In the genomic region with DNA sequence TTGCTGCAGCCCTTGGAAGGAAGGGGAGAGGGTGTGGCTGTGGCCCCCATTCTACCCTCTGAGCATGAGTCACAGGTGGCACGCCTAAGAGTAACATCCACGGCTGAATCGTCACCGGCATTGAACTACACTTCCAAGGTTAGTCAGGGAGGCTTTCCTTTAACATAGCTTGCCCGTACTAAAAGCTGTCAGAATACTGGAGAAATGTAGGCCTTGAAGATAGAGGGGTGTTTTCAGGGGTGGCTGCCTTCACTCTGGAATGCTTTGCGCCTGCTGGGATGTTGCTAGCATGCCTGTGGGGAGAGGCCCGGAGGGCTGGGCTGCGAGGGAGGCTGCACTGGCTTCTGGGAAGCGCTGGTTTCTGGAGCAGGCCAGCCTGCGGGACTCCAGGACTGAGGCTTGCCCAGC, we compare ENCODE assay signal across 12 cellular contexts.
DNase-seq lines count a peak whose midpoint lies in the region; ATAC-seq, FAIRE-seq and TF ChIP-seq lines count a peak whose summit lies in the region.
"Had no signal": no experiment of that assay in that cellular context is flagged by ENCODE, and none has a peak within 500 bp of the region (broad histone marks: within the 10 kb centered on the region; RNA-seq: fewer than 3 reads in every experiment).

No MANE protein-coding gene starts in this region.

- in situ Hi-C loops in brain microvascular endothelial cell (cut with HindIII; ENCODE audit: low pct_ligation_motif_present, low sequenced_read_pairs), result no loop called here

- 49% methylated on average over 10 of the region's 10 CpGs for WGBS in A549 (ENCODE audit: missing lambda C conversion rate)

- peak; percentile 76 to 87 for ATAC-seq in A549

- H3K36me3 ChIP-seq in brain microvascular endothelial cell (replicated peaks), result no peaks in the 10 kb centered on the region

- no peak for TF ChIP-seq POLR2A in A549 (IDR thresholded peaks at IDR 0.05; ENCODE audit: low read length)

- DNase-seq in A549 (ENCODE audit: low read depth in 1 of 2, low spot score in 1 of 2) (peak; percentile 43 to 45), LHCN-M2 (ENCODE audit: low read depth) (peak; percentile 5), brain microvascular endothelial cell (peak; percentile 62), left kidney (ENCODE audit: low read depth, low spot score) (peak; percentile 89), GM19239 (ENCODE audit: insufficient read length, low spot score) (no peak), NCI-H1930 (lab: John Stamatoyannopoulos, UW) (no peak), germinal center (ENCODE audit: low spot score) (no peak), NCI-H2196 (lab: John Stamatoyannopoulos, UW; ENCODE audit: unreplicated experiment) (no peak)
- DNase-seq: DMS79 treated with DMSO at 0.1 percent for 48 hours, NCI-H748 treated with DMSO at 0.1 percent for 48 hours, upper lobe of left lung had no signal

- POLR2A ChIA-PET in A549 (lab: Yijun Ruan, JAX), result no interaction called here

- no peak overlapping the region for H3K4me3 ChIP-seq in A549
- no peak overlapping the region for H3K4me3 ChIP-seq in brain microvascular endothelial cell (ENCODE audit: low read depth, low read length)
- H3K4me3 ChIP-seq: SK-N-MC, upper lobe of left lung had no signal

- peak overlapping the region in 1 of 2 experiments; percentile 70; a peak in 3 of 6 replicates for H3K27ac ChIP-seq in A549
- no peak overlapping the region for H3K27ac ChIP-seq in brain microvascular endothelial cell
- H3K27ac ChIP-seq: SK-N-MC, upper lobe of left lung had no signal

- no peak for TF ChIP-seq EP300 in A549 (IDR thresholded peaks at IDR 0.05)

- H3K4me1 ChIP-seq in A549, result peaks cover 13% of the 10 kb centered on the region
- H3K4me1 ChIP-seq: upper lobe of left lung had no signal

- no peaks in the 10 kb centered on the region for H3K9me3 ChIP-seq in A549
- H3K9me3 ChIP-seq: upper lobe of left lung had no signal

- CTCF ChIA-PET in A549 (lab: Yijun Ruan, JAX), result interaction anchor here (1.0 kb wide), 1 partner anchor 10 kb away, joined by 3 read pairs; no protein-coding TSS in a partner anchor

- TF ChIP-seq CTCF in A549 (IDR thresholded peaks at IDR 0.05), result no peak
- TF ChIP-seq CTCF in brain microvascular endothelial cell (IDR thresholded peaks at IDR 0.05; ENCODE audit: low read depth, low read length, missing control alignments), result no peak

- no peak for TF ChIP-seq RAD21 in A549 (conservative IDR thresholded peaks at IDR 0.05 in 1 of 2, IDR thresholded peaks at IDR 0.05 in 1 of 2)

- H3K27me3 ChIP-seq in brain microvascular endothelial cell (replicated peaks), result no peaks in the 10 kb centered on the region
- H3K27me3 ChIP-seq: upper lobe of left lung had no signal

- FAIRE-seq in A549 (lab: Jason Lieb, UNC) (no peak), GM19239 (lab: Jason Lieb, UNC) (no peak)

- H3K4me2 ChIP-seq in A549, result peak overlapping the region; percentile 22

TF ChIP-seq in A549, 52 proteins besides CTCF, POLR2A, EP300 and RAD21:
- TF ChIP-seq, protein P1, sequence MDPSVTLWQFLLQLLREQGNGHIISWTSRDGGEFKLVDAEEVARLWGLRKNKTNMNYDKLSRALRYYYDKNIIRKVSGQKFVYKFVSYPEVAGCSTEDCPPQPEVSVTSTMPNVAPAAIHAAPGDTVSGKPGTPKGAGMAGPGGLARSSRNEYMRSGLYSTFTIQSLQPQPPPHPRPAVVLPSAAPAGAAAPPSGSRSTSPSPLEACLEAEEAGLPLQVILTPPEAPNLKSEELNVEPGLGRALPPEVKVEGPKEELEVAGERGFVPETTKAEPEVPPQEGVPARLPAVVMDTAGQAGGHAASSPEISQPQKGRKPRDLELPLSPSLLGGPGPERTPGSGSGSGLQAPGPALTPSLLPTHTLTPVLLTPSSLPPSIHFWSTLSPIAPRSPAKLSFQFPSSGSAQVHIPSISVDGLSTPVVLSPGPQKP (IDR thresholded peaks at IDR 0.05; ENCODE audit: low read depth, low read length), result no peak
- TF ChIP-seq RARB (CRISPR knock-in tag; IDR thresholded peaks at IDR 0.05) (no peak), FOSL2 (IDR thresholded peaks at IDR 0.05) (no peak), FOSL2 (CRISPR knock-in tag; IDR thresholded peaks at IDR 0.05) (peak; percentile 46), ZFP36 (IDR thresholded peaks at IDR 0.05; ENCODE audit: borderline replicate concordance, partially characterized antibody) (no peak)
TF ChIP-seq in A549: peak in this region for 1.

Comparison
In these comparisons a context has a peak if more than half of its experiments do, and no peak if none do; other contexts are left out.
1. DNase-seq: peak in A549 (2 of 2), LHCN-M2 (single experiment), brain microvascular endothelial cell (single experiment) and left kidney (single experiment); none in GM19239 (single experiment), NCI-H1930 (0 of 2), germinal center (single experiment) and NCI-H2196 (single experiment).